Comparison of ENCODE assay signal across 1 cellular context in the genomic region with DNA sequence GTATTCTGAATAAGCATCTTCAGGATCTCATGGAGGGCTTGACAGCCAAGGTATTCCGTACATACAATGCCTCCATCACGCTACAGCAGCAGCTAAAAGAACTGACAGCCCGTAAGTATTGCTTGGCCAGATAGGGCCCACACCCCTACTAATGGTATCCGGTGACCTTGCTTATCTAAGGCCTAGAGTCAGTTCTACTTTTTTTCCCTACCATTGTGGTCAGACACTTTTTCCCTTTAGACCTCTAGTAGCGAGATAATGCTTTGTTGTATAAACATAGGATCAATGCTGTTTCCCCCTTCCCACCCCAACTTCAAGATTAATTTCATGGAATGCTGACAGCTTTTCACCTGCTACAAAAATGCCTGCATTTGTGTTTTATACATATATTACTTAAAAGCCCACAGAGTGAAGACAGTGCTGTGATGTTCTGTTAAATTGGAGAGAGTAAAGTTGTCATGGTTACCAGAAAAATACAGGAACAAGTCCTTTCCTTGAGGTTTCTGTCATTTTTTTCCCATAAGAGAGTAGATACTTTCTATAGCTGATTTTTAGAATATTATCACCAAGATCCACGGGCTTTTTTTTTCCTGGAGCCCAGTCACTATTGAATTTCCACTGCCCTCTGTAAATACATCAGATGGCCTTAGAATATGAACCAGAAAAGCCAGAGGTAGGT.
TF ChIP-seq lines count a peak whose summit lies in the region.

No MANE protein-coding gene starts in this region.

TF ChIP-seq in K562, 482 proteins besides CTCF, POLR2A, EP300 and RAD21 (continued from another document and continues in another):
- TF ChIP-seq, protein P1, sequence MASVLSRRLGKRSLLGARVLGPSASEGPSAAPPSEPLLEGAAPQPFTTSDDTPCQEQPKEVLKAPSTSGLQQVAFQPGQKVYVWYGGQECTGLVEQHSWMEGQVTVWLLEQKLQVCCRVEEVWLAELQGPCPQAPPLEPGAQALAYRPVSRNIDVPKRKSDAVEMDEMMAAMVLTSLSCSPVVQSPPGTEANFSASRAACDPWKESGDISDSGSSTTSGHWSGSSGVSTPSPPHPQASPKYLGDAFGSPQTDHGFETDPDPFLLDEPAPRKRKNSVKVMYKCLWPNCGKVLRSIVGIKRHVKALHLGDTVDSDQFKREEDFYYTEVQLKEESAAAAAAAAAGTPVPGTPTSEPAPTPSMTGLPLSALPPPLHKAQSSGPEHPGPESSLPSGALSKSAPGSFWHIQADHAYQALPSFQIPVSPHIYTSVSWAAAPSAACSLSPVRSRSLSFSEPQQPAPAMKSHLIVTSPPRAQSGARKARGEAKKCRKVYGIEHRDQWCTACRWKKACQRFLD (CRISPR knock-in tag; IDR thresholded peaks at IDR 0.05): no peak
- TF ChIP-seq CBX1 (IDR thresholded peaks at IDR 0.05; ENCODE audit: low read depth) (no peak), RCOR1 (IDR thresholded peaks at IDR 0.05; ENCODE audit: borderline replicate concordance in 1 of 2, low read depth in 2 of 2, low read length in 2 of 2) (peak in 1 of 2 experiments; percentile 91; a peak in 1 of 4 replicates), CREM (IDR thresholded peaks at IDR 0.05; ENCODE audit: low read depth) (peak; percentile 54; the same call in 1 of the 2 replicates), POLR2AphosphoS5 (IDR thresholded peaks at IDR 0.05; ENCODE audit: control insufficient read depth, insufficient read depth, low read depth, low read length) (peak; percentile 70), MBD2 (IDR thresholded peaks at IDR 0.05; ENCODE audit: borderline replicate concordance, low read depth) (peak; percentile 50; the same call in 1 of the 2 replicates), CCAR2 (IDR thresholded peaks at IDR 0.05; ENCODE audit: low read depth, low read length) (no peak), MEF2D (tag; conservative IDR thresholded peaks at IDR 0.05; ENCODE audit: low read depth) (peak; percentile 65), TCF3 (CRISPR knock-in tag; IDR thresholded peaks at IDR 0.05) (peak; percentile 91), FOXJ2 (tag; IDR thresholded peaks at IDR 0.05) (peak; percentile 97), SMARCA5 (IDR thresholded peaks at IDR 0.05) (no peak), MTA2 (IDR thresholded peaks at IDR 0.05; ENCODE audit: low read depth) (peak; percentile 77), ZNF561 (CRISPR knock-in tag; conservative IDR thresholded peaks at IDR 0.05) (no peak), GATAD2B (IDR thresholded peaks at IDR 0.05; ENCODE audit: borderline replicate concordance) (no peak; the same call in 1 of the 2 replicates), RFX1 (IDR thresholded peaks at IDR 0.05) (peak; percentile 93), KLF1 (tag; IDR thresholded peaks at IDR 0.05) (peak; percentile 82), MAZ (CRISPR knock-in tag; conservative IDR thresholded peaks at IDR 0.05 in 1 of 2, IDR thresholded peaks at IDR 0.05 in 1 of 2) (peak in 1 of 2 experiments; percentile 24; a peak in 1 of 4 replicates), KDM1A (IDR thresholded peaks at IDR 0.05) (peak; percentile 85 to 87), NR2C1 (IDR thresholded peaks at IDR 0.05) (peak; percentile 68), NR2C1 (tag; IDR thresholded peaks at IDR 0.05) (peak; percentile 74), ZNF197 (CRISPR knock-in tag; IDR thresholded peaks at IDR 0.05; ENCODE audit: low read depth) (no peak), GATA2 (CRISPR knock-in tag; IDR thresholded peaks at IDR 0.05) (peak; percentile 66; the same call in 1 of the 2 replicates), LEF1 (IDR thresholded peaks at IDR 0.05) (peak; percentile 42; the same call in 1 of the 2 replicates), TBP (optimal IDR thresholded peaks at IDR 0.05; ENCODE audit: low read depth, low read length) (no peak), NCOA1 (IDR thresholded peaks at IDR 0.05; ENCODE audit: low read depth) (peak; percentile 61; the same call in 1 of the 2 replicates), MYNN (IDR thresholded peaks at IDR 0.05) (peak; percentile 63; the same call in 1 of the 2 replicates), MYNN (CRISPR knock-in tag; IDR thresholded peaks at IDR 0.05) (no peak), CBFA2T2 (conservative IDR thresholded peaks at IDR 0.05) (peak; percentile 88), TBL1XR1 (IDR thresholded peaks at IDR 0.05; ENCODE audit: low read length in 2 of 2) (peak in 1 of 2 experiments; percentile 79; a peak in 2 of 4 replicates), SOX6 (IDR thresholded peaks at IDR 0.05) (peak; percentile 90), CCNT2 (IDR thresholded peaks at IDR 0.05; ENCODE audit: borderline replicate concordance, extremely low read depth, insufficient read length, low read depth, low read length) (peak; percentile 94), ZNF75A (CRISPR knock-in tag; IDR thresholded peaks at IDR 0.05) (no peak), ELF4 (CRISPR knock-in tag; IDR thresholded peaks at IDR 0.05) (peak; percentile 54; the same call in 1 of the 2 replicates), GTF2A2 (tag; IDR thresholded peaks at IDR 0.05) (no peak)
- TF ChIP-seq, protein P2, sequence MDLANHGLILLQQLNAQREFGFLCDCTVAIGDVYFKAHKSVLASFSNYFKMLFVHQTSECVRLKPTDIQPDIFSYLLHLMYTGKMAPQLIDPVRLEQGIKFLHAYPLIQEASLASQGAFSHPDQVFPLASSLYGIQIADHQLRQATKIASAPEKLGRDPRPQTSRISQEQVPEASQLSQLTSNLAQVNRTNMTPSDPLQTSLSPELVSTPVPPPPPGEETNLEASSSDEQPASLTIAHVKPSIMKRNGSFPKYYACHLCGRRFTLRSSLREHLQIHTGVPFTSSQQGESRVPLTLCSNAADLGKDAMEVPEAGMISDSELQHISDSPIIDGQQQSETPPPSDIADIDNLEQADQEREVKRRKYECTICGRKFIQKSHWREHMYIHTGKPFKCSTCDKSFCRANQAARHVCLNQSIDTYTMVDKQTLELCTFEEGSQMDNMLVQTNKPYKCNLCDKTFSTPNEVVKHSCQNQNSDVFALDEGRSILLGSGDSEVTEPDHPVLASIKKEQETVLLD (IDR thresholded peaks at IDR 0.05): peak; percentile 52; the same call in 1 of the 2 replicates
- TF ChIP-seq, protein P3, sequence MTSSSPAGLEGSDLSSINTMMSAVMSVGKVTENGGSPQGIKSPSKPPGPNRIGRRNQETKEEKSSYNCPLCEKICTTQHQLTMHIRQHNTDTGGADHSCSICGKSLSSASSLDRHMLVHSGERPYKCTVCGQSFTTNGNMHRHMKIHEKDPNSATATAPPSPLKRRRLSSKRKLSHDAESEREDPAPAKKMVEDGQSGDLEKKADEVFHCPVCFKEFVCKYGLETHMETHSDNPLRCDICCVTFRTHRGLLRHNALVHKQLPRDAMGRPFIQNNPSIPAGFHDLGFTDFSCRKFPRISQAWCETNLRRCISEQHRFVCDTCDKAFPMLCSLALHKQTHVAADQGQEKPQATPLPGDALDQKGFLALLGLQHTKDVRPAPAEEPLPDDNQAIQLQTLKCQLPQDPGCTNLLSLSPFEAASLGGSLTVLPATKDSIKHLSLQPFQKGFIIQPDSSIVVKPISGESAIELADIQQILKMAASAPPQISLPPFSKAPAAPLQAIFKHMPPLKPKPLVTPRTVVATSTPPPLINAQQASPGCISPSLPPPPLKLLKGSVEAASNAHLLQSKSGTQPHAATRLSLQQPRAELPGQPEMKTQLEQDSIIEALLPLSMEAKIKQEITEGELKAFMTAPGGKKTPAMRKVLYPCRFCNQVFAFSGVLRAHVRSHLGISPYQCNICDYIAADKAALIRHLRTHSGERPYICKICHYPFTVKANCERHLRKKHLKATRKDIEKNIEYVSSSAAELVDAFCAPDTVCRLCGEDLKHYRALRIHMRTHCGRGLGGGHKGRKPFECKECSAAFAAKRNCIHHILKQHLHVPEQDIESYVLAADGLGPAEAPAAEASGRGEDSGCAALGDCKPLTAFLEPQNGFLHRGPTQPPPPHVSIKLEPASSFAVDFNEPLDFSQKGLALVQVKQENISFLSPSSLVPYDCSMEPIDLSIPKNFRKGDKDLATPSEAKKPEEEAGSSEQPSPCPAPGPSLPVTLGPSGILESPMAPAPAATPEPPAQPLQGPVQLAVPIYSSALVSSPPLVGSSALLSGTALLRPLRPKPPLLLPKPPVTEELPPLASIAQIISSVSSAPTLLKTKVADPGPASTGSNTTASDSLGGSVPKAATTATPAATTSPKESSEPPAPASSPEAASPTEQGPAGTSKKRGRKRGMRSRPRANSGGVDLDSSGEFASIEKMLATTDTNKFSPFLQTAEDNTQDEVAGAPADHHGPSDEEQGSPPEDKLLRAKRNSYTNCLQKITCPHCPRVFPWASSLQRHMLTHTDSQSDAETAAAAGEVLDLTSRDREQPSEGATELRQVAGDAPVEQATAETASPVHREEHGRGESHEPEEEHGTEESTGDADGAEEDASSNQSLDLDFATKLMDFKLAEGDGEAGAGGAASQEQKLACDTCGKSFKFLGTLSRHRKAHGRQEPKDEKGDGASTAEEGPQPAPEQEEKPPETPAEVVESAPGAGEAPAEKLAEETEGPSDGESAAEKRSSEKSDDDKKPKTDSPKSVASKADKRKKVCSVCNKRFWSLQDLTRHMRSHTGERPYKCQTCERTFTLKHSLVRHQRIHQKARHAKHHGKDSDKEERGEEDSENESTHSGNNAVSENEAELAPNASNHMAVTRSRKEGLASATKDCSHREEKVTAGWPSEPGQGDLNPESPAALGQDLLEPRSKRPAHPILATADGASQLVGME (CRISPR knock-in tag; IDR thresholded peaks at IDR 0.05): peak; percentile 29; the same call in 1 of the 2 replicates
- TF ChIP-seq, protein P4, sequence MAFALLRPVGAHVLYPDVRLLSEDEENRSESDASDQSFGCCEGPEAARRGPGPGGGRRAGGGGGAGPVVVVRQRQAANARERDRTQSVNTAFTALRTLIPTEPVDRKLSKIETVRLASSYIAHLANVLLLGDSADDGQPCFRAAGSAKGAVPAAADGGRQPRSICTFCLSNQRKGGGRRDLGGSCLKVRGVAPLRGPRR (CRISPR knock-in tag; IDR thresholded peaks at IDR 0.05): no peak
- TF ChIP-seq, protein P5, sequence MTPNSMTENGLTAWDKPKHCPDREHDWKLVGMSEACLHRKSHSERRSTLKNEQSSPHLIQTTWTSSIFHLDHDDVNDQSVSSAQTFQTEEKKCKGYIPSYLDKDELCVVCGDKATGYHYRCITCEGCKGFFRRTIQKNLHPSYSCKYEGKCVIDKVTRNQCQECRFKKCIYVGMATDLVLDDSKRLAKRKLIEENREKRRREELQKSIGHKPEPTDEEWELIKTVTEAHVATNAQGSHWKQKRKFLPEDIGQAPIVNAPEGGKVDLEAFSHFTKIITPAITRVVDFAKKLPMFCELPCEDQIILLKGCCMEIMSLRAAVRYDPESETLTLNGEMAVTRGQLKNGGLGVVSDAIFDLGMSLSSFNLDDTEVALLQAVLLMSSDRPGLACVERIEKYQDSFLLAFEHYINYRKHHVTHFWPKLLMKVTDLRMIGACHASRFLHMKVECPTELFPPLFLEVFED (CRISPR knock-in tag; conservative IDR thresholded peaks at IDR 0.05): no peak
- TF ChIP-seq, protein P6, sequence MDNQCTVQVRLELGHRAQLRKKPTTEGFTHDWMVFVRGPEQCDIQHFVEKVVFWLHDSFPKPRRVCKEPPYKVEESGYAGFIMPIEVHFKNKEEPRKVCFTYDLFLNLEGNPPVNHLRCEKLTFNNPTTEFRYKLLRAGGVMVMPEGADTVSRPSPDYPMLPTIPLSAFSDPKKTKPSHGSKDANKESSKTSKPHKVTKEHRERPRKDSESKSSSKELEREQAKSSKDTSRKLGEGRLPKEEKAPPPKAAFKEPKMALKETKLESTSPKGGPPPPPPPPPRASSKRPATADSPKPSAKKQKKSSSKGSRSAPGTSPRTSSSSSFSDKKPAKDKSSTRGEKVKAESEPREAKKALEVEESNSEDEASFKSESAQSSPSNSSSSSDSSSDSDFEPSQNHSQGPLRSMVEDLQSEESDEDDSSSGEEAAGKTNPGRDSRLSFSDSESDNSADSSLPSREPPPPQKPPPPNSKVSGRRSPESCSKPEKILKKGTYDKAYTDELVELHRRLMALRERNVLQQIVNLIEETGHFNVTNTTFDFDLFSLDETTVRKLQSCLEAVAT (IDR thresholded peaks at IDR 0.05): peak in 1 of 2 experiments; percentile 89; a peak in 2 of 4 replicates
- TF ChIP-seq, protein P7, sequence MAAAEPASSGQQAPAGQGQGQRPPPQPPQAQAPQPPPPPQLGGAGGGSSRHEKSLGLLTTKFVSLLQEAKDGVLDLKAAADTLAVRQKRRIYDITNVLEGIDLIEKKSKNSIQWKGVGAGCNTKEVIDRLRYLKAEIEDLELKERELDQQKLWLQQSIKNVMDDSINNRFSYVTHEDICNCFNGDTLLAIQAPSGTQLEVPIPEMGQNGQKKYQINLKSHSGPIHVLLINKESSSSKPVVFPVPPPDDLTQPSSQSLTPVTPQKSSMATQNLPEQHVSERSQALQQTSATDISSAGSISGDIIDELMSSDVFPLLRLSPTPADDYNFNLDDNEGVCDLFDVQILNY (CRISPR knock-in tag; IDR thresholded peaks at IDR 0.05): no peak
- TF ChIP-seq, protein P8, sequence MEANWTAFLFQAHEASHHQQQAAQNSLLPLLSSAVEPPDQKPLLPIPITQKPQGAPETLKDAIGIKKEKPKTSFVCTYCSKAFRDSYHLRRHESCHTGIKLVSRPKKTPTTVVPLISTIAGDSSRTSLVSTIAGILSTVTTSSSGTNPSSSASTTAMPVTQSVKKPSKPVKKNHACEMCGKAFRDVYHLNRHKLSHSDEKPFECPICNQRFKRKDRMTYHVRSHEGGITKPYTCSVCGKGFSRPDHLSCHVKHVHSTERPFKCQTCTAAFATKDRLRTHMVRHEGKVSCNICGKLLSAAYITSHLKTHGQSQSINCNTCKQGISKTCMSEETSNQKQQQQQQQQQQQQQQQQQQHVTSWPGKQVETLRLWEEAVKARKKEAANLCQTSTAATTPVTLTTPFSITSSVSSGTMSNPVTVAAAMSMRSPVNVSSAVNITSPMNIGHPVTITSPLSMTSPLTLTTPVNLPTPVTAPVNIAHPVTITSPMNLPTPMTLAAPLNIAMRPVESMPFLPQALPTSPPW (CRISPR knock-in tag; IDR thresholded peaks at IDR 0.05): peak; percentile 65
